Comparison of ENCODE assay signal across 1 cellular context in genomic region chr7:139976838-139977656, GRCh38.
TF ChIP-seq lines count a peak whose summit lies in the region.

No MANE protein-coding gene starts in this region.

TF ChIP-seq in K562, 482 proteins besides CTCF, POLR2A, EP300 and RAD21 (continued from another document and continues in another):
- TF ChIP-seq CBX5 (IDR thresholded peaks at IDR 0.05; ENCODE audit: borderline replicate concordance, low read depth) (peak; percentile 47; the same call in 1 of the 2 replicates), REST (CRISPR knock-in tag; IDR thresholded peaks at IDR 0.05; ENCODE audit: low read depth) (0 out of 2 replicates have a peak, but pooled peaks have one; percentile 47), POLR2H (tag; IDR thresholded peaks at IDR 0.05; ENCODE audit: low read depth) (peak; percentile 97), ZNF592 (IDR thresholded peaks at IDR 0.05) (peak; percentile 51), E2F3 (CRISPR knock-in tag; IDR thresholded peaks at IDR 0.05) (no peak), GATAD2A (IDR thresholded peaks at IDR 0.05) (no peak), ATF2 (CRISPR knock-in tag; IDR thresholded peaks at IDR 0.05) (no peak), NUFIP1 (IDR thresholded peaks at IDR 0.05; ENCODE audit: partially characterized antibody) (no peak), ZNF253 (CRISPR knock-in tag; conservative IDR thresholded peaks at IDR 0.05) (no peak), ZNF384 (IDR thresholded peaks at IDR 0.05; ENCODE audit: low read depth, low read length) (no peak), ZNF561 (CRISPR knock-in tag; conservative IDR thresholded peaks at IDR 0.05) (no peak), PML (IDR thresholded peaks at IDR 0.05; ENCODE audit: low read length) (peak; percentile 66; the same call in 1 of the 2 replicates), KAT8 (IDR thresholded peaks at IDR 0.05; ENCODE audit: low read depth) (no peak), ZNF830 (CRISPR knock-in tag; IDR thresholded peaks at IDR 0.05) (no peak), GTF2A2 (tag; IDR thresholded peaks at IDR 0.05) (0 out of 2 replicates have a peak, but pooled peaks have one; percentile 57), RBM14 (IDR thresholded peaks at IDR 0.05; ENCODE audit: borderline replicate concordance, insufficient read depth, low read depth, low read length) (no peak), MAFG (tag; conservative IDR thresholded peaks at IDR 0.05) (no peak), ZNF232 (CRISPR knock-in tag; IDR thresholded peaks at IDR 0.05) (no peak), TCFL5 (CRISPR knock-in tag; conservative IDR thresholded peaks at IDR 0.05) (no peak), SMARCA4 (IDR thresholded peaks at IDR 0.05) (peak; percentile 50; the same call in 1 of the 2 replicates), NR4A1 (CRISPR knock-in tag; IDR thresholded peaks at IDR 0.05) (no peak), NR4A1 (tag; IDR thresholded peaks at IDR 0.05) (no peak), ZFP30 (CRISPR knock-in tag; IDR thresholded peaks at IDR 0.05; ENCODE audit: borderline replicate concordance) (no peak), ZBTB8A (IDR thresholded peaks at IDR 0.05; ENCODE audit: partially characterized antibody) (no peak), CLOCK (CRISPR knock-in tag; IDR thresholded peaks at IDR 0.05; ENCODE audit: borderline replicate concordance) (0 out of 2 replicates have a peak, but pooled peaks have one; percentile 5), ZNF79 (CRISPR knock-in tag; IDR thresholded peaks at IDR 0.05; ENCODE audit: low read depth) (no peak), ZNF699 (CRISPR knock-in tag; IDR thresholded peaks at IDR 0.05; ENCODE audit: insufficient replicate concordance) (no peak), MECOM (CRISPR knock-in tag; IDR thresholded peaks at IDR 0.05) (0 out of 2 replicates have a peak, but pooled peaks have one; percentile 44), ZNF431 (CRISPR knock-in tag; IDR thresholded peaks at IDR 0.05) (peak; percentile 99), NCOA4 (IDR thresholded peaks at IDR 0.05; ENCODE audit: partially characterized antibody) (no peak), MAFF (IDR thresholded peaks at IDR 0.05; ENCODE audit: low read length) (peak; percentile 73), ZNF274 (IDR thresholded peaks at IDR 0.05; ENCODE audit: borderline replicate concordance, low read depth, low read length) (no peak), ARID4B (CRISPR knock-in tag; IDR thresholded peaks at IDR 0.05) (peak; percentile 67), ZBTB26 (CRISPR knock-in tag; IDR thresholded peaks at IDR 0.05) (peak; percentile 90), ZNF518B (CRISPR knock-in tag; IDR thresholded peaks at IDR 0.05) (no peak), ZNF444 (CRISPR knock-in tag; IDR thresholded peaks at IDR 0.05) (no peak), GATAD2B (IDR thresholded peaks at IDR 0.05; ENCODE audit: borderline replicate concordance) (0 out of 2 replicates have a peak, but pooled peaks have one; percentile 29), KLF10 (CRISPR knock-in tag; IDR thresholded peaks at IDR 0.05) (no peak), VEZF1 (CRISPR knock-in tag; IDR thresholded peaks at IDR 0.05) (peak; percentile 66)
